In the genomic region with DNA sequence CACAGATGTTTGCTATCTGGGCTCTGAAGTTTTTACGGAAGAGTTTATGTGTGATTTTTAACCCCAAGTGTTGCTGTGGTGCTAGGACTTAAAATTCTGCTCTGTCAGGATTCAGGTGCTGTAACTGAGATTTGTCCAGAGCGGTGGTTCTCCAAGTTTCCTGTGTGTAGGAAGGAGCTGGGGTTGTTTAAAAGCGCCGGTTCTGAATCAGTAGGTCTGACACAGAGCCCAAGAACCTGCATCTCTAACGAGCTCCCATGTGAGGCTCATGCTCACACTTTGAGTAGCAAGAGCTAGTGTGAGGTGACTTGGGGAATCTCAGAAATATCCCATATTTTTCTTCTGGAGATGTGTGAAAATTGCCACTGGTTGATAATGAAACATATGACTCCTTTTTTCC, we compare ENCODE assay signal across 1 cellular context.
TF ChIP-seq lines count a peak whose summit lies in the region.

No MANE protein-coding gene starts in this region.

TF ChIP-seq in SK-N-SH, 30 proteins besides CTCF, POLR2A, EP300 and RAD21 (continued from another document):
- TF ChIP-seq, protein P1, sequence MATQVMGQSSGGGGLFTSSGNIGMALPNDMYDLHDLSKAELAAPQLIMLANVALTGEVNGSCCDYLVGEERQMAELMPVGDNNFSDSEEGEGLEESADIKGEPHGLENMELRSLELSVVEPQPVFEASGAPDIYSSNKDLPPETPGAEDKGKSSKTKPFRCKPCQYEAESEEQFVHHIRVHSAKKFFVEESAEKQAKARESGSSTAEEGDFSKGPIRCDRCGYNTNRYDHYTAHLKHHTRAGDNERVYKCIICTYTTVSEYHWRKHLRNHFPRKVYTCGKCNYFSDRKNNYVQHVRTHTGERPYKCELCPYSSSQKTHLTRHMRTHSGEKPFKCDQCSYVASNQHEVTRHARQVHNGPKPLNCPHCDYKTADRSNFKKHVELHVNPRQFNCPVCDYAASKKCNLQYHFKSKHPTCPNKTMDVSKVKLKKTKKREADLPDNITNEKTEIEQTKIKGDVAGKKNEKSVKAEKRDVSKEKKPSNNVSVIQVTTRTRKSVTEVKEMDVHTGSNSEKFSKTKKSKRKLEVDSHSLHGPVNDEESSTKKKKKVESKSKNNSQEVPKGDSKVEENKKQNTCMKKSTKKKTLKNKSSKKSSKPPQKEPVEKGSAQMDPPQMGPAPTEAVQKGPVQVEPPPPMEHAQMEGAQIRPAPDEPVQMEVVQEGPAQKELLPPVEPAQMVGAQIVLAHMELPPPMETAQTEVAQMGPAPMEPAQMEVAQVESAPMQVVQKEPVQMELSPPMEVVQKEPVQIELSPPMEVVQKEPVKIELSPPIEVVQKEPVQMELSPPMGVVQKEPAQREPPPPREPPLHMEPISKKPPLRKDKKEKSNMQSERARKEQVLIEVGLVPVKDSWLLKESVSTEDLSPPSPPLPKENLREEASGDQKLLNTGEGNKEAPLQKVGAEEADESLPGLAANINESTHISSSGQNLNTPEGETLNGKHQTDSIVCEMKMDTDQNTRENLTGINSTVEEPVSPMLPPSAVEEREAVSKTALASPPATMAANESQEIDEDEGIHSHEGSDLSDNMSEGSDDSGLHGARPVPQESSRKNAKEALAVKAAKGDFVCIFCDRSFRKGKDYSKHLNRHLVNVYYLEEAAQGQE (IDR thresholded peaks at IDR 0.05; ENCODE audit: low read depth, low read length), result no peak
- TF ChIP-seq CHD2 (IDR thresholded peaks at IDR 0.05; ENCODE audit: low read length, partially characterized antibody), result no peak
- TF ChIP-seq ELF1 (IDR thresholded peaks at IDR 0.05), result no peak
